ENCODE assay signal across 8 cellular contexts in the genomic region with DNA sequence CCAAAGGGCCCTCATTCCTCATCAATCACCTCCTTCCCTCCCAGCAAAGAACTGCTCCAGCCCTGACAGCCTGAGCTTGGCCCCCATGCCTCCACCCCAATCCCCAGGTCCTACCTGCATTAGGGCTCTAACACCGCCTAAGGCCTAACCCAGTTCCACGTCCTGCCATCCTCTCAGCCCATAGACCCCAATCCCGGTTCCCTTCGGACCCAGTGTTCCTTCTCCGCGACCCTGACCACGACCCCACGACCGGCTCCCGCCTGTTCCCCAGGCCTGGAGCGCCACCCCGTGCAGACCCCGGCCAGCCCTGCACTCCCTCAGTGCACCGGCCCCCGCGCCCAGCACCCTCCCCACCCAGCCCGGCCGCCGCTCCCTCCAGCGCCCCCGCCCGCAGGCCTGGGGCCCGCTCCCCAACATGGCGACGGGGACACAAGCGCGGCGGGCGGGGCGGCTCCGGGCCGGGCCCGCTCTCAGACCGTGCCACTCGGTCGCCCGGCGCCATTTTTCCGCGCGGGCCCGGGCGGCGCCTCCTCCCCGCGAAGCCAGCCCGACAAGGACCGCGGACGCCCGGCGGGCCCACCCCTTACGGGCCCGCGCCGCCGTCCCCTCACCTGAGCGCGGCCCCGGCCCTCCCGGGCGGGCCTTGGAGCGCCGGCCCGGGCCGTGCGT. TPM values are rescaled to one million over a fixed set of nuclear protein-coding genes. Genes with fewer than 3 reads are reported as not detected.
DNase-seq lines count a peak whose midpoint lies in the region; ATAC-seq and TF ChIP-seq lines count a peak whose summit lies in the region.

No MANE protein-coding gene starts in this region.

- DNase-seq in CD8-positive, alpha-beta T cell = peak; percentile 30 to 75 (median 66)
- DNase-seq in HPDE6-E6E7 (ENCODE audit: extremely low spot score) = peak; percentile 69
- peak; percentile 63 for DNase-seq in SK-N-DZ (ENCODE audit: low spot score)
- peak; percentile 81 for DNase-seq in activated naive CD4-positive, alpha-beta T cell treated with anti-CD3 and anti-CD28 coated beads, Interleukin-2, amount 10 ng/mL, durations not matched to agents 7 days and 5 days
- peak; percentile 65 for DNase-seq in glomerular visceral epithelial cell (ENCODE audit: extremely low spot score)
- DNase-seq in omental fat pad (ENCODE audit: low spot score) = no peak
- DNase-seq in testis = peak; percentile 65

- ATAC-seq in CD8-positive, alpha-beta T cell = peak; percentile 81
- peak; percentile 78 for ATAC-seq in GM19455 (IDR thresholded peaks at IDR 0.05; ENCODE audit: unreplicated experiment)
- ATAC-seq in omental fat pad (ENCODE audit: low FRiP score) = peak; percentile 85

- H3K4me1 Mint-ChIP-seq in CD8-positive, alpha-beta T cell (ENCODE audit: low read depth) = peaks cover 42% of the 10 kb centered on the region
- H3K4me1 Mint-ChIP-seq in activated naive CD4-positive, alpha-beta T cell treated with anti-CD3 and anti-CD28 coated beads, Interleukin-2, amount 10 ng/mL, durations not matched to agents 7 days and 5 days = peaks cover 33% of the 10 kb centered on the region

- POLR2A ChIA-PET in CD8-positive, alpha-beta T cell (lab: Charles Lee) = no interaction called here

- H3K36me3 Mint-ChIP-seq in CD8-positive, alpha-beta T cell = peaks cover 8% of the 10 kb centered on the region
- peaks cover 7% of the 10 kb centered on the region for H3K36me3 Mint-ChIP-seq in activated naive CD4-positive, alpha-beta T cell treated with anti-CD3 and anti-CD28 coated beads, Interleukin-2, amount 10 ng/mL, durations not matched to agents 7 days and 5 days

- H3K36me3 ChIP-seq in CD8-positive, alpha-beta T cell (ENCODE audit: insufficient read depth, low read length) = no peaks in the 10 kb centered on the region
- H3K36me3 ChIP-seq in testis (ENCODE audit: low read depth, missing control alignments) = no peaks in the 10 kb centered on the region

- no peak for TF ChIP-seq CTCF in CD8-positive, alpha-beta T cell (IDR thresholded peaks at IDR 0.05)
- TF ChIP-seq CTCF in omental fat pad (IDR thresholded peaks at IDR 0.05) = no peak
- TF ChIP-seq CTCF in testis (IDR thresholded peaks at IDR 0.05) = no peak

- H3K4me1 ChIP-seq in CD8-positive, alpha-beta T cell (ENCODE audit: insufficient read depth, low read length) = peaks cover 21% of the 10 kb centered on the region
- H3K4me1 ChIP-seq in testis = peaks cover 22% of the 10 kb centered on the region

- peak overlapping the region; percentile 38 for H3K27ac ChIP-seq in CD8-positive, alpha-beta T cell (ENCODE audit: low read depth, low read length)
- H3K27ac ChIP-seq in testis = peak overlapping the region; percentile 91 to 97

- H3K9me3 ChIP-seq in CD8-positive, alpha-beta T cell (ENCODE audit: low read length) = no peaks in the 10 kb centered on the region
- no peaks in the 10 kb centered on the region for H3K9me3 ChIP-seq in testis

- TF ChIP-seq POLR2A in testis (IDR thresholded peaks at IDR 0.05) = no peak

- H3K27me3 ChIP-seq in CD8-positive, alpha-beta T cell (ENCODE audit: insufficient read depth, low read length) = no peaks in the 10 kb centered on the region
- no peaks in the 10 kb centered on the region for H3K27me3 ChIP-seq in testis

- H3K4me3 ChIP-seq in CD8-positive, alpha-beta T cell (ENCODE audit: low read depth, low read length) = peak overlapping the region; percentile 89
- H3K4me3 ChIP-seq in testis = peak overlapping the region; percentile 87 to 99

- no peaks in the 10 kb centered on the region for H3K9me3 Mint-ChIP-seq in CD8-positive, alpha-beta T cell
- no peaks in the 10 kb centered on the region for H3K9me3 Mint-ChIP-seq in activated naive CD4-positive, alpha-beta T cell treated with anti-CD3 and anti-CD28 coated beads, Interleukin-2, amount 10 ng/mL, durations not matched to agents 7 days and 5 days

- H3K4me3 Mint-ChIP-seq in CD8-positive, alpha-beta T cell = peak overlapping the region; percentile 98
- peak overlapping the region; percentile 94 for H3K4me3 Mint-ChIP-seq in activated naive CD4-positive, alpha-beta T cell treated with anti-CD3 and anti-CD28 coated beads, Interleukin-2, amount 10 ng/mL, durations not matched to agents 7 days and 5 days

- H3K27me3 Mint-ChIP-seq in CD8-positive, alpha-beta T cell (ENCODE audit: low read depth) = peaks cover under 1% of the 10 kb centered on the region
- peaks cover 14% of the 10 kb centered on the region for H3K27me3 Mint-ChIP-seq in activated naive CD4-positive, alpha-beta T cell treated with anti-CD3 and anti-CD28 coated beads, Interleukin-2, amount 10 ng/mL, durations not matched to agents 7 days and 5 days

- 0 to 1% methylated on average over 10 to 40 of the region's 67 CpGs for WGBS in testis, 2 donors

- CTCF ChIA-PET in CD8-positive, alpha-beta T cell (lab: Charles Lee) = interaction anchor here (1.6 to 3.8 kb wide), 2 partner anchors 10 to 55 kb away, joined by 8 to 12 read pairs; no protein-coding TSS in a partner anchor
- CTCF ChIA-PET in activated naive CD4-positive, alpha-beta T cell treated with anti-CD3 and anti-CD28 coated beads, Interleukin-2, amount 10 ng/mL, durations not matched to agents 7 days and 5 days (lab: Charles Lee) = interaction anchor here (0.9 kb wide), 1 partner anchor 49 kb away, joined by 4 read pairs; no protein-coding TSS in a partner anchor

- intact Hi-C loops in CD8-positive, alpha-beta T cell (cut with DNase I, micrococcal nuclease) = loop anchor here (1.0 to 10.0 kb wide), 10 partner anchors 47 to 1130 kb away; a partner anchor contains a TSS
- intact Hi-C loops in testis (cut with DNase I; ENCODE audit: low total_unique reads) = no loop called here

- peak overlapping the region; percentile 97 for H3K27ac Mint-ChIP-seq in CD8-positive, alpha-beta T cell
- peak overlapping the region; percentile 96 for H3K27ac Mint-ChIP-seq in activated naive CD4-positive, alpha-beta T cell treated with anti-CD3 and anti-CD28 coated beads, Interleukin-2, amount 10 ng/mL, durations not matched to agents 7 days and 5 days

RNA-seq across cellular contexts. Expression of a gene that starts 0.5 kb away (rescaled TPM):
- 10 to 100 TPM; 13.0 to 13.5 TPM for total RNA-seq in CD8-positive, alpha-beta T cell
- polyA plus RNA-seq in SK-N-DZ (2014; cell fraction: cytosol; rRNA removed) = 7.9 and 9.1 TPM in 2 replicates
- 6.8 and 9.1 TPM in 2 replicates for polyA plus RNA-seq in SK-N-DZ (2014; cell fraction: nucleus; rRNA removed)
- total RNA-seq in omental fat pad (10 to 100 TPM; 15.8 to 25.9 (median 20.3) TPM), testis (10 to 100 TPM; 48.1 to 54.4 TPM)
- 45.2 TPM for polyA plus RNA-seq in testis (ENCODE audit: insufficient read depth, low read depth, low replicate concordance)

RNA-seq across cellular contexts. Expression of a gene that starts 47.7 kb away (rescaled TPM):
- 10 to 100 TPM; 26.3 to 26.4 TPM for total RNA-seq in CD8-positive, alpha-beta T cell
- polyA plus RNA-seq in SK-N-DZ (2014; cell fraction: cytosol; rRNA removed) = 12.2 and 19.7 TPM in 2 replicates
- 139 and 176 TPM in 2 replicates for polyA plus RNA-seq in SK-N-DZ (2014; cell fraction: nucleus; rRNA removed)
- total RNA-seq in omental fat pad (10 to 100 TPM in 2 of 4 donors, 1 to 10 TPM in 2; 8.5 to 13.2 (median 11.2) TPM), testis (10 to 100 TPM; 22.6 to 24.1 TPM)
- 13.4 TPM for polyA plus RNA-seq in testis (ENCODE audit: insufficient read depth, low read depth, low replicate concordance)

RNA-seq across cellular contexts. Expression of a gene that starts 51.4 kb away (rescaled TPM):
- total RNA-seq in CD8-positive, alpha-beta T cell = 10 to 100 TPM in 1 of 2 experiments, 1 to 10 TPM in 1; 6.5 to 12.7 TPM
- 32.4 and 41.2 TPM in 2 replicates for polyA plus RNA-seq in SK-N-DZ (2014; cell fraction: cytosol; rRNA removed)
- 79.1 and 82.7 TPM in 2 replicates for polyA plus RNA-seq in SK-N-DZ (2014; cell fraction: nucleus; rRNA removed)
- total RNA-seq in omental fat pad (100 to 1,000 TPM in 2 of 4 donors, 10 to 100 TPM in 2; 72.4 to 119 (median 102) TPM), testis (10 to 100 TPM; 58.2 to 63.7 TPM)
- 39.7 TPM for polyA plus RNA-seq in testis (ENCODE audit: insufficient read depth, low read depth, low replicate concordance)

Comparison
In these comparisons a context has a peak if more than half of its experiments do, and no peak if none do; other contexts are left out.
1. RNA of a gene that starts 51.4 kb away (total RNA-seq): 72.4 to 119 TPM in omental fat pad and 58.2 to 63.7 TPM in testis; 6.5 to 12.7 TPM in CD8-positive, alpha-beta T cell; every median in the first group is over 4 times any median in the second.
2. Peak in every context shown above with its lines, with median percentiles within 50 percentile points of each other: ATAC-seq.